Comparison of ENCODE assay signal across 1 cellular context in genomic region chr9:135088979-135089847, GRCh38.
TF ChIP-seq lines count a peak whose summit lies in the region.

No MANE protein-coding gene starts in this region.

TF ChIP-seq in WTC11, 78 proteins besides CTCF, POLR2A, EP300 and RAD21 (continued from another document):
- no peak for TF ChIP-seq FOXP4 (CRISPR knock-in tag; IDR thresholded peaks at IDR 0.05)
